12 cellular contexts compared by ENCODE assay signal in genomic region chr9:89882876-89883275, GRCh38.
"Had no signal": no experiment of that assay in that cellular context is flagged by ENCODE, and none has a peak within 500 bp of the region (broad histone marks: within the 10 kb centered on the region; RNA-seq: fewer than 3 reads in every experiment).

No MANE protein-coding gene starts in this region.

- H3K4me1 Mint-ChIP-seq: activated naive CD8-positive, alpha-beta T cell treated with anti-CD3 and anti-CD28 coated beads, Interleukin-2, amount 10 ng/mL, durations not matched to agents 7 days and 5 days had no signal

- H3K36me3 Mint-ChIP-seq: activated naive CD8-positive, alpha-beta T cell treated with anti-CD3 and anti-CD28 coated beads, Interleukin-2, amount 10 ng/mL, durations not matched to agents 7 days and 5 days; brain; naive thymus-derived CD8-positive, alpha-beta T cell had no signal

- H3K9me3 ChIP-seq: neutrophil had no signal

- H3K4me3 Mint-ChIP-seq: activated naive CD8-positive, alpha-beta T cell treated with anti-CD3 and anti-CD28 coated beads, Interleukin-2, amount 10 ng/mL, durations not matched to agents 7 days and 5 days; brain; naive thymus-derived CD8-positive, alpha-beta T cell; stimulated activated naive CD8-positive, alpha-beta T cell treated with anti-CD3 and anti-CD28 coated beads, Interleukin-15, Interleukin-2, amounts not matched to agents 100 ng/mL and 50 ng/mL, for 24 hours had no signal

- H3K36me3 ChIP-seq: neutrophil had no signal

- H3K27ac ChIP-seq: neutrophil had no signal

- H3K4me3 ChIP-seq: lung had no signal

- DNase-seq: activated CD4-positive, alpha-beta T cell treated with anti-CD3 and anti-CD28 coated beads, Interleukin-2, amount 50 U/mL, for 1 hour; activated CD4-positive, CD25-positive, alpha-beta regulatory T cell; activated naive CD4-positive, alpha-beta T cell; activated naive CD8-positive, alpha-beta T cell treated with anti-CD3 and anti-CD28 coated beads, Interleukin-2, amount 10 ng/mL, durations not matched to agents 7 days and 5 days; effector memory CD4-positive, alpha-beta T cell; naive thymus-derived CD8-positive, alpha-beta T cell; stimulated activated CD4-positive, alpha-beta T cell treated with anti-CD3 and anti-CD28 coated beads, Interleukin-15, amount 100 ng/mL, for 24 hours; stimulated activated CD4-positive, alpha-beta T cell treated with anti-CD3 and anti-CD28 coated beads, Interleukin-4, amount 100 ng/mL, for 4 hours had no signal

- H3K27me3 ChIP-seq: neutrophil had no signal

- H3K27me3 Mint-ChIP-seq: brain; naive thymus-derived CD8-positive, alpha-beta T cell; stimulated activated naive CD8-positive, alpha-beta T cell treated with anti-CD3 and anti-CD28 coated beads, Interleukin-15, Interleukin-2, amounts not matched to agents 100 ng/mL and 50 ng/mL, for 24 hours had no signal

- ATAC-seq: naive thymus-derived CD8-positive, alpha-beta T cell had no signal

- H3K27ac Mint-ChIP-seq: activated naive CD8-positive, alpha-beta T cell treated with anti-CD3 and anti-CD28 coated beads, Interleukin-2, amount 10 ng/mL, durations not matched to agents 7 days and 5 days; brain; stimulated activated naive CD8-positive, alpha-beta T cell treated with anti-CD3 and anti-CD28 coated beads, Interleukin-15, Interleukin-2, amounts not matched to agents 100 ng/mL and 50 ng/mL, for 24 hours had no signal

- H3K9me3 Mint-ChIP-seq: activated naive CD8-positive, alpha-beta T cell treated with anti-CD3 and anti-CD28 coated beads, Interleukin-2, amount 10 ng/mL, durations not matched to agents 7 days and 5 days; brain; naive thymus-derived CD8-positive, alpha-beta T cell; stimulated activated naive CD8-positive, alpha-beta T cell treated with anti-CD3 and anti-CD28 coated beads, Interleukin-15, Interleukin-2, amounts not matched to agents 100 ng/mL and 50 ng/mL, for 24 hours had no signal
